In the genomic region with DNA sequence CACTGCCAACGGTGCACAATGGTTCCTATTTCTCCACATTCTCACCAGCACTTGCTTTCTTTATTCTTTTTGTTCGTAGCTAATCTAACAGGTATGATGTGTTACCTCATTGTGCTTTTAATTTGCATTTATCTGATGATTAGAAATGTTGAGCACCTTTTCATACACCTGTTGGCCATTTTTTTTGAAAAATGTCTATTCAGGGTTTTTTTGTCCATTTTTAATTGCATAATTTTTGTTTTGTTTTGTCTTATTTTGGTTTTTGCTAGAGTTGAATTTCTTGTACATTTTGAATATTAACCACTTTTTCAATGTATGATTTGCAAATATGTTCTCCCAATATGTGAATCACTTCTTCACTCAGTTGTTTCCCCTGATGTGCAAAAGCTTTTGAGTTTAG, we compare ENCODE assay signal across 4 cellular contexts.
TF ChIP-seq lines count a peak whose summit lies in the region.

No MANE protein-coding gene starts in this region.

TF ChIP-seq in HepG2, 621 proteins besides CTCF, POLR2A, EP300 and RAD21 (continues in another document):
- no peak for TF ChIP-seq ESRRA (CRISPR knock-in tag; IDR thresholded peaks at IDR 0.05; ENCODE audit: low read depth)
- TF ChIP-seq CAMTA2 (CRISPR knock-in tag; IDR thresholded peaks at IDR 0.05; ENCODE audit: borderline replicate concordance), result no peak
- TF ChIP-seq MAX (IDR thresholded peaks at IDR 0.05), result no peak
- TF ChIP-seq ZNF326 (CRISPR knock-in tag; IDR thresholded peaks at IDR 0.05; ENCODE audit: borderline replicate concordance), result no peak
- TF ChIP-seq ZNF503 (CRISPR knock-in tag; IDR thresholded peaks at IDR 0.05), result no peak
- no peak for TF ChIP-seq ZNF710 (CRISPR knock-in tag; IDR thresholded peaks at IDR 0.05; ENCODE audit: borderline replicate concordance)
- TF ChIP-seq MAFK (conservative IDR thresholded peaks at IDR 0.05 in 1 of 2, IDR thresholded peaks at IDR 0.05 in 1 of 2; ENCODE audit: low read length in 2 of 2), result peak in 1 of 2 experiments; percentile 52; a peak in 2 of 4 replicates

TF ChIP-seq in IMR-90, 13 proteins besides CTCF, POLR2A, EP300 and RAD21:
- no peak for TF ChIP-seq MAZ (IDR thresholded peaks at IDR 0.05; ENCODE audit: borderline replicate concordance, low read depth, low read length)
- no peak for TF ChIP-seq NFE2L2 (IDR thresholded peaks at IDR 0.05; ENCODE audit: low read depth, low read length)
- no peak for TF ChIP-seq BHLHE40 (IDR thresholded peaks at IDR 0.05; ENCODE audit: low read depth, low read length)
- TF ChIP-seq MAFK (IDR thresholded peaks at IDR 0.05; ENCODE audit: low read depth, low read length), result 0 out of 2 replicates have a peak, but pooled peaks have one; percentile 15
- TF ChIP-seq USF2 (IDR thresholded peaks at IDR 0.05; ENCODE audit: low read depth, low read length), result no peak
- no peak for TF ChIP-seq SMC3 (IDR thresholded peaks at IDR 0.05; ENCODE audit: low read depth, low read length)

TF ChIP-seq in K562, 482 proteins besides CTCF, POLR2A, EP300 and RAD21:
- TF ChIP-seq ZNF316 (IDR thresholded peaks at IDR 0.05), result peak; percentile 66
- no peak for TF ChIP-seq JUND (IDR thresholded peaks at IDR 0.05; ENCODE audit: borderline replicate concordance, low read depth, low read length)
- TF ChIP-seq JUND (tag; IDR thresholded peaks at IDR 0.05; ENCODE audit: borderline replicate concordance, low read depth, low read length), result no peak
- peak; percentile 30; the same call in 1 of the 2 replicates for TF ChIP-seq C11orf30 (IDR thresholded peaks at IDR 0.05; ENCODE audit: low read depth)
TF ChIP-seq in K562: peak in this region for 2.

TF ChIP-seq in SK-N-SH treated with all-trans-retinoic acid at 6 μM for 48 hours, 23 proteins besides CTCF, POLR2A, EP300 and RAD21:
- no peak for TF ChIP-seq PPARA (CRISPR knock-in tag; IDR thresholded peaks at IDR 0.05; ENCODE audit: borderline replicate concordance)
- TF ChIP-seq TCF4 (CRISPR knock-in tag; IDR thresholded peaks at IDR 0.05; ENCODE audit: borderline replicate concordance), result no peak
